ENCODE assay signal across 25 cellular contexts in genomic region chr2:16058747-16059358, GRCh38.
"Had no signal": no experiment of that assay in that cellular context is flagged by ENCODE, and none has a peak within 500 bp of the region (broad histone marks: within the 10 kb centered on the region; RNA-seq: fewer than 3 reads in every experiment).

No MANE protein-coding gene starts in this region.

- H3K4me3 ChIP-seq: esophagus squamous epithelium, gastrocnemius medialis, heart right ventricle, left lung, lower lobe of right lung, mucosa of descending colon had no signal

- H3K27me3 Mint-ChIP-seq: dendritic cell treated with granulocyte-macrophage colony-stimulating factor and Interleukin-4, amounts not matched to agents 40 ng/mL and 50 ng/mL, for 4 days; effector memory CD8-positive, alpha-beta T cell; naive B cell had no signal

- H3K4me1 ChIP-seq: esophagus squamous epithelium, gastrocnemius medialis, left lung had no signal

- DNase-seq: cortex of kidney; effector CD8-positive, alpha-beta T cell; effector memory CD8-positive, alpha-beta T cell; endodermal cell; erythroblast; esophagus squamous epithelium; foreskin fibroblast; foreskin melanocyte; gastrocnemius medialis; glutamatergic neuron; head of caudate nucleus; heart right ventricle; hippocampal formation; left cardiac atrium; left lung; left ventricle myocardium superior; lower lobe of right lung; mesenchymal stem cell; mucosa of descending colon; naive B cell; naive thymus-derived CD8-positive, alpha-beta T cell had no signal

- H3K36me3 ChIP-seq: esophagus squamous epithelium, gastrocnemius medialis, heart right ventricle, left lung, lower lobe of right lung had no signal

- H3K27ac ChIP-seq: epithelial cell of prostate, esophagus squamous epithelium, gastrocnemius medialis, heart right ventricle, left lung, lower lobe of right lung had no signal

- ATAC-seq: effector memory CD8-positive, alpha-beta T cell; esophagus mucosa; gastrocnemius medialis; heart right ventricle; left cardiac atrium; left lung; left ventricle myocardium superior; naive thymus-derived CD8-positive, alpha-beta T cell had no signal

- H3K27ac Mint-ChIP-seq: dendritic cell treated with granulocyte-macrophage colony-stimulating factor and Interleukin-4, amounts not matched to agents 40 ng/mL and 50 ng/mL, for 4 days; effector memory CD8-positive, alpha-beta T cell; endodermal cell; mesothelial cell of epicardium; naive B cell; naive thymus-derived CD8-positive, alpha-beta T cell had no signal

- H3K27me3 ChIP-seq: esophagus squamous epithelium, gastrocnemius medialis, left lung had no signal

- H3K4me3 Mint-ChIP-seq: dendritic cell treated with granulocyte-macrophage colony-stimulating factor and Interleukin-4, amounts not matched to agents 40 ng/mL and 50 ng/mL, for 4 days; effector memory CD8-positive, alpha-beta T cell; endodermal cell; mesothelial cell of epicardium; naive B cell; naive thymus-derived CD8-positive, alpha-beta T cell had no signal
